Comparison of ENCODE assay signal across 1 cellular context in the genomic region with DNA sequence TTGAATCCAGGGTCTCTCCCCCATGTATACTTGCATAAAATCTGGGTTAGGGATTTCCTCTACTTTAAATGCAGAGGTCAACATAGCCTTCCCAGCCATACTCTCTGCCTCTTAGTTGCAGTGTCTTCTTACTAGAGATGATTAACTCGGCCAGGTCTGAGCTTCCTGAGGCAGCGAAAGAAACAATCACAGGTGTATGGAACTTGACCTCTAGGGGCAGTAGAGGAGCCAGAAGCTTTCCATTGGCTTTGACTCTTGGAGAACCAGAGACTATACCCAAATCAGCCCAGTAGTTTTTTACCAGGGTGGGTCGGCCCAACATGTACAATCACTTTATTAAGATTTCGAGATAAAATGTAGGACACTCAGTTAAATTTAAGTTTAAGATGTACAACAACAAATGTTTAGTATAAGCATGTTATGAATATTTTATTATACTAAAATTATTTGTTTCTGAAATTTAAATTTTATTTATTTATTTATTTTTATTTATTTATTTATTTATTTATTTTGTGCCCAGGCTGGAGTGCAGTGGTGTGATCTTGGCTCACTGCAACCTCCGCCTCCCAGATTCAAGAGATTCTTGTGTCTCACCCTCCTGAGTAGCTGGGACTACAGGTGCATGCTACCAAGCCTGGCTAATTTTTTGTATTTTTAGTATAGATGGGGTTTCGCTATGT.
TF ChIP-seq lines count a peak whose summit lies in the region.

No MANE protein-coding gene starts in this region.

TF ChIP-seq in K562, 482 proteins besides CTCF, POLR2A, EP300 and RAD21 (continued from another document):
- TF ChIP-seq, protein P1, sequence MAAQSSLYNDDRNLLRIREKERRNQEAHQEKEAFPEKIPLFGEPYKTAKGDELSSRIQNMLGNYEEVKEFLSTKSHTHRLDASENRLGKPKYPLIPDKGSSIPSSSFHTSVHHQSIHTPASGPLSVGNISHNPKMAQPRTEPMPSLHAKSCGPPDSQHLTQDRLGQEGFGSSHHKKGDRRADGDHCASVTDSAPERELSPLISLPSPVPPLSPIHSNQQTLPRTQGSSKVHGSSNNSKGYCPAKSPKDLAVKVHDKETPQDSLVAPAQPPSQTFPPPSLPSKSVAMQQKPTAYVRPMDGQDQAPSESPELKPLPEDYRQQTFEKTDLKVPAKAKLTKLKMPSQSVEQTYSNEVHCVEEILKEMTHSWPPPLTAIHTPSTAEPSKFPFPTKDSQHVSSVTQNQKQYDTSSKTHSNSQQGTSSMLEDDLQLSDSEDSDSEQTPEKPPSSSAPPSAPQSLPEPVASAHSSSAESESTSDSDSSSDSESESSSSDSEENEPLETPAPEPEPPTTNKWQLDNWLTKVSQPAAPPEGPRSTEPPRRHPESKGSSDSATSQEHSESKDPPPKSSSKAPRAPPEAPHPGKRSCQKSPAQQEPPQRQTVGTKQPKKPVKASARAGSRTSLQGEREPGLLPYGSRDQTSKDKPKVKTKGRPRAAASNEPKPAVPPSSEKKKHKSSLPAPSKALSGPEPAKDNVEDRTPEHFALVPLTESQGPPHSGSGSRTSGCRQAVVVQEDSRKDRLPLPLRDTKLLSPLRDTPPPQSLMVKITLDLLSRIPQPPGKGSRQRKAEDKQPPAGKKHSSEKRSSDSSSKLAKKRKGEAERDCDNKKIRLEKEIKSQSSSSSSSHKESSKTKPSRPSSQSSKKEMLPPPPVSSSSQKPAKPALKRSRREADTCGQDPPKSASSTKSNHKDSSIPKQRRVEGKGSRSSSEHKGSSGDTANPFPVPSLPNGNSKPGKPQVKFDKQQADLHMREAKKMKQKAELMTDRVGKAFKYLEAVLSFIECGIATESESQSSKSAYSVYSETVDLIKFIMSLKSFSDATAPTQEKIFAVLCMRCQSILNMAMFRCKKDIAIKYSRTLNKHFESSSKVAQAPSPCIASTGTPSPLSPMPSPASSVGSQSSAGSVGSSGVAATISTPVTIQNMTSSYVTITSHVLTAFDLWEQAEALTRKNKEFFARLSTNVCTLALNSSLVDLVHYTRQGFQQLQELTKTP (IDR thresholded peaks at IDR 0.05; ENCODE audit: low read depth in 1 of 2, partially characterized antibody in 2 of 2): no peak
- TF ChIP-seq, protein P2, sequence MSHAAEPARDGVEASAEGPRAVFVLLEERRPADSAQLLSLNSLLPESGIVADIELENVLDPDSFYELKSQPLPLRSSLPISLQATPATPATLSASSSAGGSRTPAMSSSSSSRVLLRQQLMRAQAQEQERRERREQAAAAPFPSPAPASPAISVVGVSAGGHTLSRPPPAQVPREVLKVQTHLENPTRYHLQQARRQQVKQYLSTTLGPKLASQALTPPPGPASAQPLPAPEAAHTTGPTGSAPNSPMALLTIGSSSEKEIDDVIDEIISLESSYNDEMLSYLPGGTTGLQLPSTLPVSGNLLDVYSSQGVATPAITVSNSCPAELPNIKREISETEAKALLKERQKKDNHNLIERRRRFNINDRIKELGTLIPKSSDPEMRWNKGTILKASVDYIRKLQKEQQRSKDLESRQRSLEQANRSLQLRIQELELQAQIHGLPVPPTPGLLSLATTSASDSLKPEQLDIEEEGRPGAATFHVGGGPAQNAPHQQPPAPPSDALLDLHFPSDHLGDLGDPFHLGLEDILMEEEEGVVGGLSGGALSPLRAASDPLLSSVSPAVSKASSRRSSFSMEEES (CRISPR knock-in tag; IDR thresholded peaks at IDR 0.05): no peak
- no peak for TF ChIP-seq PURB (CRISPR knock-in tag; IDR thresholded peaks at IDR 0.05; ENCODE audit: low read depth)
- TF ChIP-seq, protein P3, sequence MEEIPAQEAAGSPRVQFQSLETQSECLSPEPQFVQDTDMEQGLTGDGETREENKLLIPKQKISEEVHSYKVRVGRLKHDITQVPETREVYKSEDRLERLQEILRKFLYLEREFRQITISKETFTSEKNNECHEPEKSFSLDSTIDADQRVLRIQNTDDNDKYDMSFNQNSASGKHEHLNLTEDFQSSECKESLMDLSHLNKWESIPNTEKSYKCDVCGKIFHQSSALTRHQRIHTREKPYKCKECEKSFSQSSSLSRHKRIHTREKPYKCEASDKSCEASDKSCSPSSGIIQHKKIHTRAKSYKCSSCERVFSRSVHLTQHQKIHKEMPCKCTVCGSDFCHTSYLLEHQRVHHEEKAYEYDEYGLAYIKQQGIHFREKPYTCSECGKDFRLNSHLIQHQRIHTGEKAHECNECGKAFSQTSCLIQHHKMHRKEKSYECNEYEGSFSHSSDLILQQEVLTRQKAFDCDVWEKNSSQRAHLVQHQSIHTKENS (CRISPR knock-in tag; IDR thresholded peaks at IDR 0.05): no peak
- TF ChIP-seq MECOM (CRISPR knock-in tag; IDR thresholded peaks at IDR 0.05): no peak
- no peak for TF ChIP-seq WHSC1 (IDR thresholded peaks at IDR 0.05; ENCODE audit: low read length)
- TF ChIP-seq, protein P4, sequence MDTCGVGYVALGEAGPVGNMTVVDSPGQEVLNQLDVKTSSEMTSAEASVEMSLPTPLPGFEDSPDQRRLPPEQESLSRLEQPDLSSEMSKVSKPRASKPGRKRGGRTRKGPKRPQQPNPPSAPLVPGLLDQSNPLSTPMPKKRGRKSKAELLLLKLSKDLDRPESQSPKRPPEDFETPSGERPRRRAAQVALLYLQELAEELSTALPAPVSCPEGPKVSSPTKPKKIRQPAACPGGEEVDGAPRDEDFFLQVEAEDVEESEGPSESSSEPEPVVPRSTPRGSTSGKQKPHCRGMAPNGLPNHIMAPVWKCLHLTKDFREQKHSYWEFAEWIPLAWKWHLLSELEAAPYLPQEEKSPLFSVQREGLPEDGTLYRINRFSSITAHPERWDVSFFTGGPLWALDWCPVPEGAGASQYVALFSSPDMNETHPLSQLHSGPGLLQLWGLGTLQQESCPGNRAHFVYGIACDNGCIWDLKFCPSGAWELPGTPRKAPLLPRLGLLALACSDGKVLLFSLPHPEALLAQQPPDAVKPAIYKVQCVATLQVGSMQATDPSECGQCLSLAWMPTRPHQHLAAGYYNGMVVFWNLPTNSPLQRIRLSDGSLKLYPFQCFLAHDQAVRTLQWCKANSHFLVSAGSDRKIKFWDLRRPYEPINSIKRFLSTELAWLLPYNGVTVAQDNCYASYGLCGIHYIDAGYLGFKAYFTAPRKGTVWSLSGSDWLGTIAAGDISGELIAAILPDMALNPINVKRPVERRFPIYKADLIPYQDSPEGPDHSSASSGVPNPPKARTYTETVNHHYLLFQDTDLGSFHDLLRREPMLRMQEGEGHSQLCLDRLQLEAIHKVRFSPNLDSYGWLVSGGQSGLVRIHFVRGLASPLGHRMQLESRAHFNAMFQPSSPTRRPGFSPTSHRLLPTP (IDR thresholded peaks at IDR 0.05; ENCODE audit: borderline replicate concordance, extremely low read depth, insufficient read length): no peak
- TF ChIP-seq TAF15 (IDR thresholded peaks at IDR 0.05; ENCODE audit: low read depth, low read length): no peak
- TF ChIP-seq, protein P5, sequence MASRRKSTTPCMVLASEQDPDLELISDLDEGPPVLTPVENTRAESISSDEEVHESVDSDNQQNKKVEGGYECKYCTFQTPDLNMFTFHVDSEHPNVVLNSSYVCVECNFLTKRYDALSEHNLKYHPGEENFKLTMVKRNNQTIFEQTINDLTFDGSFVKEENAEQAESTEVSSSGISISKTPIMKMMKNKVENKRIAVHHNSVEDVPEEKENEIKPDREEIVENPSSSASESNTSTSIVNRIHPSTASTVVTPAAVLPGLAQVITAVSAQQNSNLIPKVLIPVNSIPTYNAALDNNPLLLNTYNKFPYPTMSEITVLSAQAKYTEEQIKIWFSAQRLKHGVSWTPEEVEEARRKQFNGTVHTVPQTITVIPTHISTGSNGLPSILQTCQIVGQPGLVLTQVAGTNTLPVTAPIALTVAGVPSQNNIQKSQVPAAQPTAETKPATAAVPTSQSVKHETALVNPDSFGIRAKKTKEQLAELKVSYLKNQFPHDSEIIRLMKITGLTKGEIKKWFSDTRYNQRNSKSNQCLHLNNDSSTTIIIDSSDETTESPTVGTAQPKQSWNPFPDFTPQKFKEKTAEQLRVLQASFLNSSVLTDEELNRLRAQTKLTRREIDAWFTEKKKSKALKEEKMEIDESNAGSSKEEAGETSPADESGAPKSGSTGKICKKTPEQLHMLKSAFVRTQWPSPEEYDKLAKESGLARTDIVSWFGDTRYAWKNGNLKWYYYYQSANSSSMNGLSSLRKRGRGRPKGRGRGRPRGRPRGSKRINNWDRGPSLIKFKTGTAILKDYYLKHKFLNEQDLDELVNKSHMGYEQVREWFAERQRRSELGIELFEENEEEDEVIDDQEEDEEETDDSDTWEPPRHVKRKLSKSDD (conservative IDR thresholded peaks at IDR 0.05; ENCODE audit: low read length): no peak
- TF ChIP-seq CHD1 (IDR thresholded peaks at IDR 0.05; ENCODE audit: low read length): no peak
